21 cellular contexts compared by ENCODE assay signal in the genomic region with DNA sequence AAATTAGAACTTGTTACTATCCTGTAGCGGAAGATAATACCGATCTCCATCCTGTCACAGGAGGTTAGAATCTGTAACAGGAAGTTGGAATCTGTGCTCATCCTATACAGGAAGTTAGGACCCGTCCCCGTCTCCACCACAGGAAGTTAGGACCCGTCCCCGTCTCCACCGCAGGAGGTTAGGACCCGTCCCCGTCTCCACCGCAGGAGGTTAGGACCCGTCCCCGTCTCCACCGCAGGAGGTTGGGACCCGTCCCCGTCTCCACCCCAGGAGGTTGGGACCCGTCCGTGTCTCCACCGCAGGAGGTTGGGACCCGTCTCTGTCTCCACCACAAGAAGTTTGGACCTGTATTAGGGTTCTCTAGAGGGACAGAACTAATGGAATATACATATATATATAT. TPM values are rescaled to one million over a fixed set of nuclear protein-coding genes. Genes with fewer than 3 reads are reported as not detected.
A peak's percentile ranks its signal among the peaks of the same experiment; 100 is the strongest.
DNase-seq lines count a peak whose midpoint lies in the region; FAIRE-seq and TF ChIP-seq lines count a peak whose summit lies in the region.
"Had no signal": no experiment of that assay in that cellular context is flagged by ENCODE, and none has a peak within 500 bp of the region (broad histone marks: within the 10 kb centered on the region; RNA-seq: fewer than 3 reads in every experiment).

No MANE protein-coding gene starts in this region.

- H3K9ac ChIP-seq in OCI-LY1 (ENCODE audit: low read length) (no peak overlapping the region), trophoblast cell (ENCODE audit: low read length) (no peak overlapping the region), colonic mucosa (ENCODE audit: low read depth in 2 of 2, low read length in 2 of 2) (no peak overlapping the region)

- no peak for TF ChIP-seq POLR2A in prostate gland (IDR thresholded peaks at IDR 0.05)

- H3K4me3 ChIP-seq in HL-60 (replicated peaks; ENCODE audit: insufficient read depth, low read length) = peak overlapping the region; percentile 12
- H3K4me3 ChIP-seq in OCI-LY1 (ENCODE audit: low read depth, low read length, poor library complexity, severe bottlenecking) = no peak overlapping the region
- H3K4me3 ChIP-seq in prostate gland = no peak overlapping the region
- H3K4me3 ChIP-seq in trophoblast cell (ENCODE audit: low read depth, low read length) = no peak overlapping the region
- no peak overlapping the region for H3K4me3 ChIP-seq in colonic mucosa
- H3K4me3 ChIP-seq: GM23338, HAP-1 had no signal

- H2BK5ac ChIP-seq in trophoblast cell (ENCODE audit: low read depth, low read length, poor library complexity) = no peak overlapping the region

- intact Hi-C loops in prostate gland (cut with DNase I) = loop anchor here (2.0 to 5.0 kb wide), 2 partner anchors 114 to 238 kb away; no protein-coding TSS in a partner anchor
- intact Hi-C loops in colonic mucosa (cut with DNase I) = loop anchor here (5.0 to 10.0 kb wide), 3 partner anchors 113 to 288 kb away; no protein-coding TSS in a partner anchor

- H4K12ac ChIP-seq in trophoblast cell (ENCODE audit: low read depth, low read length) = no peak overlapping the region

- H3K36me3 ChIP-seq in OCI-LY1 (ENCODE audit: insufficient read depth, low read length) = no peaks in the 10 kb centered on the region; the same call in 1 of the 2 replicates
- no peaks in the 10 kb centered on the region for H3K36me3 ChIP-seq in prostate gland
- peaks cover 75 to 92% of the 10 kb centered on the region in 2 experiments for H3K36me3 ChIP-seq in trophoblast cell (ENCODE audit: control insufficient read depth in 1 of 2, insufficient read depth in 2 of 2, low read length in 2 of 2)
- H3K36me3 ChIP-seq in colonic mucosa = no peaks in the 10 kb centered on the region
- H3K36me3 ChIP-seq: BE2C had no signal

- no peaks in the 10 kb centered on the region for H3K9me3 ChIP-seq in OCI-LY1 (ENCODE audit: low read length)
- H3K9me3 ChIP-seq in prostate gland = no peaks in the 10 kb centered on the region
- H3K9me3 ChIP-seq in trophoblast cell (ENCODE audit: insufficient read depth, low read depth, low read length) = peaks cover 10% of the 10 kb centered on the region
- H3K9me3 ChIP-seq in colonic mucosa = no peaks in the 10 kb centered on the region
- H3K9me3 ChIP-seq: BE2C had no signal

- no peak overlapping the region for H3K18ac ChIP-seq in trophoblast cell (ENCODE audit: low read length)

- peaks cover 30% of the 10 kb centered on the region for H3K79me1 ChIP-seq in trophoblast cell (ENCODE audit: low read length)

- H3K4me2 ChIP-seq in OCI-LY1 (ENCODE audit: low read length) = no peak overlapping the region
- H3K4me2 ChIP-seq in trophoblast cell (ENCODE audit: low read length) = no peak overlapping the region
- H3K4me2 ChIP-seq: GM23338 had no signal

- H3K4me1 ChIP-seq in OCI-LY1 (ENCODE audit: insufficient read depth, low read length, severe bottlenecking) (peaks cover 13% of the 10 kb centered on the region), prostate gland (replicated peaks) (peaks cover 6% of the 10 kb centered on the region), trophoblast cell (ENCODE audit: control insufficient read depth in 1 of 2, insufficient read depth in 2 of 2, low read length in 2 of 2) (peaks cover 31 to 33% of the 10 kb centered on the region in 2 experiments), colonic mucosa (no peaks in the 10 kb centered on the region)
- H3K4me1 ChIP-seq: HAP-1 had no signal

- no peaks in the 10 kb centered on the region for H4K20me1 ChIP-seq in OCI-LY1 (ENCODE audit: insufficient read depth, low read length)

- H3K23ac ChIP-seq in trophoblast cell (ENCODE audit: low read length) = no peak overlapping the region

- 94% methylated on average over 19 of the region's 19 CpGs for WGBS in prostate gland
- no CpG with 5 or more reads among the region's 19 CpGs for WGBS in trophoblast cell (ENCODE audit: extremely low coverage, insufficient coverage, insufficient read length)

- no peak overlapping the region for H2BK120ac ChIP-seq in trophoblast cell (ENCODE audit: insufficient read depth, low read length, poor library complexity)

- no peak overlapping the region for H3K4ac ChIP-seq in trophoblast cell (ENCODE audit: low read depth, low read length)

- H3F3A ChIP-seq in OCI-LY1 (ENCODE audit: insufficient read depth, low read length) = no peaks in the 10 kb centered on the region

- H3K9me2 ChIP-seq in OCI-LY1 (ENCODE audit: low read depth, low read length) = no peaks in the 10 kb centered on the region

- no peak overlapping the region for H2BK12ac ChIP-seq in trophoblast cell (ENCODE audit: low read length)

- H4K8ac ChIP-seq in trophoblast cell (ENCODE audit: low read depth, low read length) = no peak overlapping the region

- no peak overlapping the region for H2AK5ac ChIP-seq in trophoblast cell (ENCODE audit: low read length)

- no peak for DNase-seq in HL-60 (ENCODE audit: low read depth in 1 of 2, low spot score in 1 of 2)
- no peak for DNase-seq in prostate gland (ENCODE audit: low spot score)
- DNase-seq in urothelium cell line (ENCODE audit: low spot score) = no peak
- no peak for DNase-seq in trophoblast cell
- no peak for DNase-seq in epidermal melanocyte (ENCODE audit: insufficient read length, low spot score)
- no peak for DNase-seq in colonic mucosa
- DNase-seq: BE2C; CD4-positive, CD25-positive, alpha-beta regulatory T cell; DMS79; KG1; MV-4-11; NCI-H1105 treated with DMSO at 0.1 percent for 48 hours; NCI-H2081; NCI-H2171; NCI-H524 treated with DMSO at 0.1 percent for 48 hours; NCI-H82; OCI-M1 had no signal

- H3K27me3 ChIP-seq in HL-60 (ENCODE audit: insufficient read depth, poor library complexity, severe bottlenecking) (peaks cover 2% of the 10 kb centered on the region), OCI-LY1 (ENCODE audit: insufficient read depth, low read length) (no peaks in the 10 kb centered on the region; the same call in 1 of the 2 replicates), prostate gland (replicated peaks; ENCODE audit: insufficient read depth) (no peaks in the 10 kb centered on the region), trophoblast cell (ENCODE audit: insufficient read depth, low read length) (no peaks in the 10 kb centered on the region), colonic mucosa (no peaks in the 10 kb centered on the region)
- H3K27me3 ChIP-seq: BE2C had no signal

- peak overlapping the region; percentile 64; the same call in 1 of the 2 replicates for H2AFZ ChIP-seq in OCI-LY1 (ENCODE audit: low read length)
- no peak overlapping the region for H2AFZ ChIP-seq in trophoblast cell (ENCODE audit: insufficient read depth, low read length, poor library complexity)
- H2AFZ ChIP-seq: GM23338 had no signal

- TF ChIP-seq CTCF in HL-60 (IDR thresholded peaks at IDR 0.05; ENCODE audit: insufficient read depth, low read length) (no peak), OCI-LY1 (IDR thresholded peaks at IDR 0.05; ENCODE audit: low read length) (no peak), prostate gland (IDR thresholded peaks at IDR 0.05) (no peak), colonic mucosa (IDR thresholded peaks at IDR 0.05) (no peak)

- H4K91ac ChIP-seq in trophoblast cell (ENCODE audit: low read depth, low read length) = no peak overlapping the region

- no peak overlapping the region for H3K14ac ChIP-seq in trophoblast cell (ENCODE audit: low read length)

- H3K79me2 ChIP-seq in OCI-LY1 (ENCODE audit: insufficient read depth, low read length) = no peaks in the 10 kb centered on the region
- H3K79me2 ChIP-seq in trophoblast cell (ENCODE audit: control insufficient read depth, insufficient read depth, low read length, poor library complexity) = peaks cover 8% of the 10 kb centered on the region

- H3K27ac ChIP-seq in HL-60 (replicated peaks) (no peak overlapping the region), OCI-LY1 (ENCODE audit: low read depth, low read length, poor library complexity, severe bottlenecking) (no peak overlapping the region), prostate gland (peak overlapping the region; percentile 70 to 75), trophoblast cell (ENCODE audit: low read depth, low read length) (no peak overlapping the region), colonic mucosa (no peak overlapping the region)

- peak; percentile 17 for FAIRE-seq in urothelium cell line (lab: Jason Lieb, UNC)
- FAIRE-seq: RCC 7860 had no signal

RNA-seq across cellular contexts. Expression of gene FBLN1, which starts 52.2 kb away (rescaled TPM):
- total RNA-seq in prostate gland (100 to 1,000 TPM; 125 to 144 TPM), colonic mucosa (10 to 100 TPM; 41.6 to 65.5 TPM)
- 1,067 and 1,077 TPM in 2 replicates for polyA plus RNA-seq in trophoblast cell (2013)
- polyA plus RNA-seq: CD4-positive, CD25-positive, alpha-beta regulatory T cell had no signal

Comparison
In these comparisons a context has a peak if more than half of its experiments do, and no peak if none do; other contexts are left out.
1. H3K27ac ChIP-seq: peak in prostate gland (2 of 2); none in HL-60 (single experiment), OCI-LY1 (single experiment), trophoblast cell (single experiment) and colonic mucosa (single experiment).